15 cellular contexts compared by ENCODE assay signal in the genomic region with DNA sequence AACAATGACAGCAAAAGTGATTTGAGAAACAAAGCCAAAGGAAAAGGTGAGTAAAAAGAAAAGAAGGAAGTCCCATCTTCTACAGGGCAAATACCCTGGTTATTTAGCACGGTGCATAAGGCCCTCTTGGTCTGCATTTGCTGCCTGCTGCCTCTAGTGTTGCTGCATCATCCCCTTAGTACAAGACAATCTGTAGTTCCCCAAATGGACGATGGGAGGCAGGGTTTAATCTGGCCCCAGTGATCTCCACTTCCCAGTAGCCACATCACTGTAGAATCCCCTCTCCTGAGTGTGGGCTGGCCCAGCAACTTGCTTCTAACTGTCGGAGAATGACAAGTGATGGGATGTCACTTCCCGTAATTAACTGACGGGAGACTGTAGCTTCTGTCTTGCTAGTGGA.
DNase-seq lines count a peak whose midpoint lies in the region; ATAC-seq and TF ChIP-seq lines count a peak whose summit lies in the region.
"Had no signal": no experiment of that assay in that cellular context is flagged by ENCODE, and none has a peak within 500 bp of the region (broad histone marks: within the 10 kb centered on the region; RNA-seq: fewer than 3 reads in every experiment).

No MANE protein-coding gene starts in this region.

- no peak overlapping the region for H3K27ac ChIP-seq in DND-41 (ENCODE audit: low read length)
- H3K27ac ChIP-seq in foreskin keratinocyte, result no peak overlapping the region
- H3K27ac ChIP-seq: right atrium auricular region, SJSA1 had no signal

- no peak overlapping the region for H2AFZ ChIP-seq in DND-41 (ENCODE audit: low read depth, low read length)

- no peaks in the 10 kb centered on the region for H3K9me3 ChIP-seq in DND-41 (ENCODE audit: insufficient read depth, low read length, severe bottlenecking)
- H3K9me3 ChIP-seq: right atrium auricular region, SJSA1 had no signal

- H3K9ac ChIP-seq in DND-41 (ENCODE audit: low read depth, low read length), result no peak overlapping the region

- H3K4me3 ChIP-seq in DND-41 (ENCODE audit: low read depth in 1 of 2, low read length in 2 of 2), result no peak overlapping the region
- H3K4me3 ChIP-seq: right atrium auricular region, SJSA1 had no signal

- DNase-seq in DND-41 (no peak), RPMI7951 (ENCODE audit: low read depth) (peak; percentile 14), foreskin keratinocyte (no peak), NCI-H146 (lab: John Stamatoyannopoulos, UW) (no peak), cerebellar nuclear complex (lab: John Stamatoyannopoulos, UW) (no peak), SHP77 (lab: John Stamatoyannopoulos, UW) (no peak), HuH-7.5 (ENCODE audit: low spot score) (no peak)
- DNase-seq: activated CD4-positive, alpha-beta T cell treated with anti-CD3 and anti-CD28 coated beads, Interleukin-2, amount 10 ng/mL, durations not matched to agents 7 days and 5 days; activated naive CD4-positive, alpha-beta T cell treated with anti-CD3 and anti-CD28 coated beads, Interleukin-2, amount 50 U/mL, for 16 hours; CD4-positive, alpha-beta memory T cell; head of caudate nucleus; mesenchymal stem cell had no signal

- H3K79me2 ChIP-seq in DND-41 (ENCODE audit: insufficient read depth, low read length), result no peaks in the 10 kb centered on the region

- H3K27me3 ChIP-seq in DND-41 (ENCODE audit: insufficient read depth, low read length, poor library complexity) (peaks cover 14% of the 10 kb centered on the region), foreskin keratinocyte (peaks cover 64% of the 10 kb centered on the region)
- H3K27me3 ChIP-seq: right atrium auricular region, SJSA1 had no signal

- no peaks in the 10 kb centered on the region for H3K36me3 ChIP-seq in DND-41 (ENCODE audit: insufficient read depth, low read length)
- H3K36me3 ChIP-seq: right atrium auricular region, SJSA1 had no signal

- no peak for ATAC-seq in DND-41 (ENCODE audit: insufficient read depth, low read depth)
- peak; percentile 51 for ATAC-seq in HG03103 (IDR thresholded peaks at IDR 0.05; ENCODE audit: low read depth, unreplicated experiment)
- peak; percentile 47 for ATAC-seq in foreskin keratinocyte

- H3K4me2 ChIP-seq in DND-41 (ENCODE audit: insufficient read depth, low read length), result no peak overlapping the region

- H3K4me1 ChIP-seq in DND-41 (ENCODE audit: insufficient read depth, low read length) (no peaks in the 10 kb centered on the region), foreskin keratinocyte (no peaks in the 10 kb centered on the region)
- H3K4me1 ChIP-seq: SJSA1 had no signal

- TF ChIP-seq CTCF in DND-41 (IDR thresholded peaks at IDR 0.05; ENCODE audit: borderline replicate concordance, extremely low read depth, low read length, poor library complexity, severe bottlenecking) (peak; percentile 41), foreskin keratinocyte (conservative IDR thresholded peaks at IDR 0.05) (peak; percentile 44)

- no peaks in the 10 kb centered on the region for H4K20me1 ChIP-seq in DND-41 (ENCODE audit: insufficient read depth, low read length)
